ENCODE assay signal across 13 cellular contexts in genomic region chr11:44611088-44611487, GRCh38. TPM values are rescaled to one million over a fixed set of nuclear protein-coding genes. Genes with fewer than 3 reads are reported as not detected.
A peak's percentile ranks its signal among the peaks of the same experiment; 100 is the strongest.
DNase-seq lines count a peak whose midpoint lies in the region; ATAC-seq, FAIRE-seq and TF ChIP-seq lines count a peak whose summit lies in the region.
"Had no signal": no experiment of that assay in that cellular context is flagged by ENCODE, and none has a peak within 500 bp of the region (broad histone marks: within the 10 kb centered on the region; RNA-seq: fewer than 3 reads in every experiment).

No MANE protein-coding gene starts in this region.

- no peak for TF ChIP-seq CTCF in HepG2 (CRISPR knock-in tag; IDR thresholded peaks at IDR 0.05)
- TF ChIP-seq CTCF in right lobe of liver (IDR thresholded peaks at IDR 0.05) = no peak
- no peak for TF ChIP-seq CTCF in natural killer cell (IDR thresholded peaks at IDR 0.05)

- no peak overlapping the region for H2AFZ ChIP-seq in HepG2 (ENCODE audit: low read length)

- in situ Hi-C loops in HepG2 (cut with HindIII; ENCODE audit: extremely low pct_ligation_motif_present, low pct_unique_long_range_greater_than_20kb) = loop anchor here (10.0 kb wide), 1 partner anchor 46 kb away; the partner anchor contains the start of gene CD82

- CTCF ChIA-PET in HepG2 (lab: Yijun Ruan, JAX; ENCODE audit: low intra/inter-chr PET ratio, low total read pairs) = no interaction called here
- CTCF ChIA-PET in activated CD8-positive, alpha-beta T cell treated with anti-CD3 and anti-CD28 coated beads, Interleukin-2, amount 10 ng/mL, durations not matched to agents 7 days and 5 days (lab: Charles Lee) = interaction anchor here (1.2 to 10.6 kb wide), 11 partner anchors 10 to 300 kb away, joined by 3 to 334 read pairs (median 11); partner anchors contain the start of gene CD82

- H3K4me3 Mint-ChIP-seq in activated CD8-positive, alpha-beta T cell treated with anti-CD3 and anti-CD28 coated beads, Interleukin-2, amount 10 ng/mL, durations not matched to agents 7 days and 5 days = no peak overlapping the region
- H3K4me3 Mint-ChIP-seq in natural killer cell = no peak overlapping the region
- H3K4me3 Mint-ChIP-seq: type B pancreatic cell had no signal

- no peak overlapping the region for H3K27ac ChIP-seq in HepG2 (ENCODE audit: extremely low read length, insufficient read depth, low read length)
- no peak overlapping the region for H3K27ac ChIP-seq in right lobe of liver
- peak overlapping the region; percentile 64 for H3K27ac ChIP-seq in layer of hippocampus (ENCODE audit: low read depth, low read length)
- H3K27ac ChIP-seq: prostate gland had no signal

- no peak for TF ChIP-seq RAD21 in HepG2 (CRISPR knock-in tag; IDR thresholded peaks at IDR 0.05)

- no peaks in the 10 kb centered on the region for H3K27me3 Mint-ChIP-seq in activated CD8-positive, alpha-beta T cell treated with anti-CD3 and anti-CD28 coated beads, Interleukin-2, amount 10 ng/mL, durations not matched to agents 7 days and 5 days (ENCODE audit: low read depth)
- H3K27me3 Mint-ChIP-seq in natural killer cell (ENCODE audit: low read depth in 2 of 2) = no peaks in the 10 kb centered on the region
- H3K27me3 Mint-ChIP-seq: type B pancreatic cell had no signal

- DNase-seq in HepG2 (ENCODE audit: low spot score) (no peak), right lobe of liver (no peak), DMS53 treated with DMSO at 0.1 percent for 48 hours (lab: John Stamatoyannopoulos, UW; ENCODE audit: unreplicated experiment) (no peak), natural killer cell (no peak), pons (ENCODE audit: low spot score) (no peak)
- DNase-seq in activated CD8-positive, alpha-beta T cell treated with anti-CD3 and anti-CD28 coated beads, Interleukin-2, amount 10 ng/mL, durations not matched to agents 7 days and 5 days = no peak
- DNase-seq: amniotic stem cell, NCI-H146, NCI-H82 had no signal

- peak; percentile 44; the same call in 2 of the 3 replicates for ATAC-seq in HepG2
- ATAC-seq in right lobe of liver = no peak
- peak; percentile 7 for ATAC-seq in activated CD8-positive, alpha-beta T cell treated with anti-CD3 and anti-CD28 coated beads, Interleukin-2, amount 10 ng/mL, durations not matched to agents 7 days and 5 days
- ATAC-seq in GM19452 (IDR thresholded peaks at IDR 0.05; ENCODE audit: unreplicated experiment) = no peak
- no peak for ATAC-seq in natural killer cell

- FAIRE-seq in HepG2 (lab: Jason Lieb, UNC) = no peak

- H3K27me3 ChIP-seq in HepG2 (ENCODE audit: control insufficient read depth in 1 of 2, insufficient read depth in 2 of 2, low read length in 2 of 2) (no peaks in the 10 kb centered on the region; a peak in 1 of 5 replicates), right lobe of liver (no peaks in the 10 kb centered on the region), layer of hippocampus (ENCODE audit: control insufficient read depth, insufficient read depth, low read length) (no peaks in the 10 kb centered on the region)

- H3K4me3 ChIP-seq in HepG2 (replicated peaks in 1 of 3; ENCODE audit: insufficient read depth in 1 of 3, low read depth in 2 of 3, low read length in 3 of 3) (no peak overlapping the region), right lobe of liver (no peak overlapping the region)
- H3K4me3 ChIP-seq: prostate gland had no signal

- intact Hi-C loops in HepG2 (cut with micrococcal nuclease; ENCODE audit: unreplicated experiment) (no loop called here), right lobe of liver (cut with DNase I) (no loop called here), natural killer cell (cut with micrococcal nuclease) (no loop called here)

- no peaks in the 10 kb centered on the region for H3K36me3 ChIP-seq in HepG2 (replicated peaks in 1 of 2; ENCODE audit: control insufficient read depth in 1 of 2, insufficient read depth in 2 of 2, low read length in 2 of 2)
- H3K36me3 ChIP-seq in right lobe of liver = no peaks in the 10 kb centered on the region
- H3K36me3 ChIP-seq: prostate gland had no signal

- TF ChIP-seq EP300 in HepG2 (IDR thresholded peaks at IDR 0.05; ENCODE audit: low read depth in 2 of 2, low read length in 2 of 2) (no peak), HepG2 (CRISPR knock-in tag; IDR thresholded peaks at IDR 0.05; ENCODE audit: borderline replicate concordance) (no peak)

- BruUV-seq in HepG2 (replicated peaks; lab: Mats Ljungman, UMichigan) = no TSS peak

- H3K27ac Mint-ChIP-seq in activated CD8-positive, alpha-beta T cell treated with anti-CD3 and anti-CD28 coated beads, Interleukin-2, amount 10 ng/mL, durations not matched to agents 7 days and 5 days = peak overlapping the region; percentile 86
- H3K27ac Mint-ChIP-seq in natural killer cell = no peak overlapping the region
- H3K27ac Mint-ChIP-seq: type B pancreatic cell had no signal

- 48% methylated on average over 3 of the region's 6 CpGs for WGBS in HepG2 (ENCODE audit: low lambda C conversion rate)
- 80% methylated on average over 2 of the region's 6 CpGs for WGBS in right lobe of liver (ENCODE audit: insufficient coverage, low coverage, low lambda C conversion rate, missing lambda C conversion rate)

- H3K36me3 Mint-ChIP-seq in activated CD8-positive, alpha-beta T cell treated with anti-CD3 and anti-CD28 coated beads, Interleukin-2, amount 10 ng/mL, durations not matched to agents 7 days and 5 days (ENCODE audit: low read depth) = peaks cover 49% of the 10 kb centered on the region
- H3K36me3 Mint-ChIP-seq in natural killer cell = no peaks in the 10 kb centered on the region
- H3K36me3 Mint-ChIP-seq: type B pancreatic cell had no signal

- no peak for TF ChIP-seq POLR2A in HepG2 (IDR thresholded peaks at IDR 0.05; ENCODE audit: insufficient read depth in 1 of 2, low read depth in 2 of 2, low read length in 2 of 2)
- no peak for TF ChIP-seq POLR2A in right lobe of liver (IDR thresholded peaks at IDR 0.05)

- H3K9me3 Mint-ChIP-seq in activated CD8-positive, alpha-beta T cell treated with anti-CD3 and anti-CD28 coated beads, Interleukin-2, amount 10 ng/mL, durations not matched to agents 7 days and 5 days (ENCODE audit: insufficient read depth) = no peaks in the 10 kb centered on the region
- H3K9me3 Mint-ChIP-seq in natural killer cell = no peaks in the 10 kb centered on the region
- H3K9me3 Mint-ChIP-seq: type B pancreatic cell had no signal

- no peak overlapping the region for H3K4me2 ChIP-seq in HepG2 (ENCODE audit: low read depth, low read length)

- H3K4me1 ChIP-seq in HepG2 (ENCODE audit: insufficient read depth, low read length) (no peaks in the 10 kb centered on the region), right lobe of liver (peaks cover 0 to 21% (median 5%) of the 10 kb centered on the region in 4 donors)

- H3K9me3 ChIP-seq in HepG2 (ENCODE audit: low read length) (no peaks in the 10 kb centered on the region), right lobe of liver (no peaks in the 10 kb centered on the region)
- H3K9me3 ChIP-seq: prostate gland had no signal

- no peaks in the 10 kb centered on the region for H3K79me2 ChIP-seq in HepG2 (ENCODE audit: insufficient read depth, low read length)

- H4K20me1 ChIP-seq in HepG2 (ENCODE audit: insufficient read depth, low read length) = no peaks in the 10 kb centered on the region

- peaks cover 83% of the 10 kb centered on the region for H3K4me1 Mint-ChIP-seq in activated CD8-positive, alpha-beta T cell treated with anti-CD3 and anti-CD28 coated beads, Interleukin-2, amount 10 ng/mL, durations not matched to agents 7 days and 5 days (ENCODE audit: low read depth)
- peaks cover 26 to 33% of the 10 kb centered on the region in 2 donors for H3K4me1 Mint-ChIP-seq in natural killer cell

- no peak overlapping the region for H3K9ac ChIP-seq in HepG2 (ENCODE audit: insufficient read depth, low read depth, low read length)

- POLR2A ChIA-PET in HepG2 (lab: Yijun Ruan, JAX) = no interaction called here
- POLR2A ChIA-PET in activated CD8-positive, alpha-beta T cell treated with anti-CD3 and anti-CD28 coated beads, Interleukin-2, amount 10 ng/mL, durations not matched to agents 7 days and 5 days (lab: Charles Lee) = interaction anchor here (0.9 to 2.0 kb wide), 4 partner anchors 15 to 51 kb away, joined by 3 to 11 read pairs (median 10); no protein-coding TSS in a partner anchor

TF ChIP-seq in HepG2, 621 proteins besides CTCF, POLR2A, EP300 and RAD21 (continues in another document):
- no peak for TF ChIP-seq PAX8 (CRISPR knock-in tag; IDR thresholded peaks at IDR 0.05; ENCODE audit: borderline replicate concordance)
- no peak for TF ChIP-seq ZNF138 (CRISPR knock-in tag; IDR thresholded peaks at IDR 0.05; ENCODE audit: low read depth)
- no peak for TF ChIP-seq BRD4 (CRISPR knock-in tag; IDR thresholded peaks at IDR 0.05)
- no peak for TF ChIP-seq MED8 (CRISPR knock-in tag; IDR thresholded peaks at IDR 0.05; ENCODE audit: insufficient replicate concordance)

RNA-seq across cellular contexts. Expression of gene CD82, which starts 45.6 kb away (rescaled TPM):
- total RNA-seq in HepG2 (2016; rRNA removed; fragmentation: Illumina TruSeq; extraction: Trizol) (not detected in 2 replicates), right lobe of liver (10 to 100 TPM; 18.9 to 69.4 (median 48.6) TPM), natural killer cell (10 to 100 TPM; 11.6 to 42.1 (median 13.0) TPM)
- total RNA-seq in HepG2 (2016; cell fraction: cytosol; rRNA removed; fragmentation: Illumina TruSeq; extraction: Trizol; ENCODE audit: low read depth) = not detected in 2 replicates
- not detected in 2 replicates for total RNA-seq in HepG2 (2016; cell fraction: insoluble cytoplasmic fraction; rRNA removed; fragmentation: Illumina TruSeq; extraction: Trizol)
- total RNA-seq in HepG2 (2016; cell fraction: membrane; rRNA removed; fragmentation: Illumina TruSeq; extraction: Trizol) = not detected in 2 replicates
- not detected in 2 replicates for total RNA-seq in HepG2 (2016; cell fraction: nucleus; rRNA removed; fragmentation: Illumina TruSeq; extraction: Trizol)
- polyA plus RNA-seq in HepG2 (2011; rRNA removed) = 0.05 and 0.24 TPM in 2 replicates
- 0.13 and 0.16 TPM in 2 replicates for polyA plus RNA-seq in HepG2 (2011; cell fraction: cytosol; rRNA removed)
- 0.33 TPM in 1 of 2 replicates, not detected in the other for polyA plus RNA-seq in HepG2 (2011; cell fraction: nucleus; rRNA removed)
- polyA plus RNA-seq in HepG2 (2012) = 0.19 TPM in 1 of 2 replicates, not detected in the other
- polyA plus RNA-seq in HepG2 (2016; cell fraction: cytosol; fragmentation: Illumina TruSeq; extraction: Trizol; ENCODE audit: low read depth) = not detected in 2 replicates
- polyA plus RNA-seq in HepG2 (2016; cell fraction: insoluble cytoplasmic fraction; fragmentation: Illumina TruSeq; extraction: Trizol; ENCODE audit: low read depth) = not detected in 2 replicates
- not detected in 2 replicates for polyA plus RNA-seq in HepG2 (2016; cell fraction: membrane; fragmentation: Illumina TruSeq; extraction: Trizol; ENCODE audit: low read depth)
- polyA plus RNA-seq in HepG2 (2016; cell fraction: nucleus; fragmentation: Illumina TruSeq; extraction: Trizol; ENCODE audit: insufficient read depth, low read depth) = not detected in 2 replicates
- polyA minus RNA-seq in HepG2 (2011; rRNA and poly(A)+ RNA removed; ENCODE audit: low replicate concordance) = 0.52 and 13.0 TPM in 2 replicates
- polyA minus RNA-seq in HepG2 (2011; cell fraction: cytosol; rRNA and poly(A)+ RNA removed) = not detected in 2 replicates
- polyA minus RNA-seq in HepG2 (2011; cell fraction: nucleus; rRNA and poly(A)+ RNA removed) = not detected in 2 replicates
- total RNA-seq in activated CD8-positive, alpha-beta T cell treated with anti-CD3 and anti-CD28 coated beads, Interleukin-2, amount 10 ng/mL, durations not matched to agents 7 days and 5 days = 10 to 100 TPM; 68.2 to 72.9 TPM

Comparison
In these comparisons a context has a peak if more than half of its experiments do, and no peak if none do; other contexts are left out.
1. ATAC-seq: peak in HepG2 (single experiment) and activated CD8-positive, alpha-beta T cell treated with anti-CD3 and anti-CD28 coated beads, Interleukin-2, amount 10 ng/mL, durations not matched to agents 7 days and 5 days (single experiment); none in right lobe of liver (0 of 4), GM19452 (single experiment) and natural killer cell (0 of 3).
2. RNA of gene CD82, which starts 45.6 kb away (total RNA-seq): 68.2 to 72.9 TPM in activated CD8-positive, alpha-beta T cell treated with anti-CD3 and anti-CD28 coated beads, Interleukin-2, amount 10 ng/mL, durations not matched to agents 7 days and 5 days, 18.9 to 69.4 TPM in right lobe of liver and 11.6 to 42.1 TPM in natural killer cell; not detected in HepG2; every median in the first group is over 4 times any median in the second.